ENCODE assay signal across 25 cellular contexts in the genomic region with DNA sequence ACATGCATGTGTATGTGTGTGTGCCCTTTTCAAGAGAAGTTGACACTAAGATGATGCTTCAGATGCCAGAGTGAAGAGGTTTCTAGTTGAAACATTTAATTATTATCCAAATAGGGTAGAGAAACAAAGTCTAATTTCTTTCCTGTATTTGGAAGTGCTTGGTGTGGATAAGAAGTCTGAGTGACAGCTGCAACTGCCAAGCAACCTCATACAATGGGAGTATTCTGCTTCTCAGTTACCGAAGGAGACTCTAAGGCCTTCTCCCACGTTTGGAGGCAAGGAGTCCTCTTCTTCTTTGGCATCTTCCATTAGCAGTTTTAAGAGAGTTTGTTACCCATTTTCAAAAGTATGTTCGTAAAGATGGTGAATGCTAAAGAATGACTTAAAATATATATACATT.
"Had no signal": no experiment of that assay in that cellular context is flagged by ENCODE, and none has a peak within 500 bp of the region (broad histone marks: within the 10 kb centered on the region; RNA-seq: fewer than 3 reads in every experiment).

No MANE protein-coding gene starts in this region.

- H3K4me3 Mint-ChIP-seq: naive B cell; natural killer cell; stimulated activated effector memory CD8-positive, alpha-beta T cell treated with anti-CD3 and anti-CD28 coated beads, Interleukin-12 subunit alpha, Interleukin-12 subunit beta, amount 100 ng/mL, for 72 hours; stimulated activated naive CD8-positive, alpha-beta T cell treated with anti-CD3 and anti-CD28 coated beads, Interleukin-15, amount 100 ng/mL, for 72 hours had no signal

- H3K4me1 ChIP-seq: left lung, lower lobe of right lung, prostate gland, spleen, thyroid gland, upper lobe of right lung had no signal

- H3K27ac Mint-ChIP-seq: naive B cell; natural killer cell; stimulated activated effector memory CD8-positive, alpha-beta T cell treated with anti-CD3 and anti-CD28 coated beads, Interleukin-12 subunit alpha, Interleukin-12 subunit beta, amount 100 ng/mL, for 72 hours; stimulated activated naive CD8-positive, alpha-beta T cell treated with anti-CD3 and anti-CD28 coated beads, Interleukin-15, amount 100 ng/mL, for 72 hours had no signal

- H3K27me3 ChIP-seq: left lung, ovary, spleen, thyroid gland, transverse colon, upper lobe of right lung had no signal

- H3K27me3 Mint-ChIP-seq: naive B cell; stimulated activated naive CD8-positive, alpha-beta T cell treated with anti-CD3 and anti-CD28 coated beads, Interleukin-15, amount 100 ng/mL, for 72 hours had no signal

- H3K36me3 ChIP-seq: left lung, lower lobe of right lung, ovary, prostate gland, spleen, thyroid gland, transverse colon, upper lobe of right lung had no signal

- ATAC-seq: left cardiac atrium; left lung; lower lobe of right lung; natural killer cell; right cardiac atrium; sciatic nerve; stimulated activated effector memory CD8-positive, alpha-beta T cell treated with anti-CD3 and anti-CD28 coated beads, Interleukin-12 subunit alpha, Interleukin-12 subunit beta, amount 100 ng/mL, for 72 hours; stimulated activated naive CD8-positive, alpha-beta T cell treated with anti-CD3 and anti-CD28 coated beads, Interleukin-15, amount 100 ng/mL, for 72 hours; upper lobe of right lung had no signal

- H3K9me3 ChIP-seq: left lung, lower lobe of right lung, ovary, prostate gland, spleen, thyroid gland, transverse colon, upper lobe of right lung had no signal

- H3K27ac ChIP-seq: left lung, lower lobe of right lung, ovary, prostate gland, spleen, thyroid gland, transverse colon, upper lobe of right lung had no signal

- H3K36me3 Mint-ChIP-seq: naive B cell; natural killer cell; stimulated activated effector memory CD8-positive, alpha-beta T cell treated with anti-CD3 and anti-CD28 coated beads, Interleukin-12 subunit alpha, Interleukin-12 subunit beta, amount 100 ng/mL, for 72 hours had no signal

- H3K4me1 Mint-ChIP-seq: naive B cell; natural killer cell; stimulated activated effector memory CD8-positive, alpha-beta T cell treated with anti-CD3 and anti-CD28 coated beads, Interleukin-12 subunit alpha, Interleukin-12 subunit beta, amount 100 ng/mL, for 72 hours; stimulated activated naive CD8-positive, alpha-beta T cell treated with anti-CD3 and anti-CD28 coated beads, Interleukin-15, amount 100 ng/mL, for 72 hours had no signal

- H3K4me3 ChIP-seq: left lung, lower lobe of right lung, ovary, prostate gland, spleen, thyroid gland, transverse colon, upper lobe of right lung had no signal

- H3K9me3 Mint-ChIP-seq: naive B cell; natural killer cell; stimulated activated effector memory CD8-positive, alpha-beta T cell treated with anti-CD3 and anti-CD28 coated beads, Interleukin-12 subunit alpha, Interleukin-12 subunit beta, amount 100 ng/mL, for 72 hours; stimulated activated naive CD8-positive, alpha-beta T cell treated with anti-CD3 and anti-CD28 coated beads, Interleukin-15, amount 100 ng/mL, for 72 hours had no signal

- DNase-seq: hippocampal formation; kidney glomerular epithelial cell; left cardiac atrium; left lung; lower lobe of right lung; mammary epithelial cell; mesenchymal stem cell; naive B cell; natural killer cell; ovary; posterior cingulate gyrus; retina; right cardiac atrium; small intestine; spleen; stimulated activated CD4-positive, alpha-beta T cell treated with anti-CD3 and anti-CD28 coated beads, Interleukin-4, amount 100 ng/mL, for 24 hours; stimulated activated naive CD4-positive, alpha-beta T cell treated with Interleukin-2 at 50 U/mL for 16 hours; stimulated activated naive CD8-positive, alpha-beta T cell treated with anti-CD3 and anti-CD28 coated beads, Interleukin-15, amount 100 ng/mL, for 72 hours; substantia nigra; thyroid gland; transverse colon; upper lobe of right lung had no signal
